ENCODE assay signal across 6 cellular contexts in the genomic region with DNA sequence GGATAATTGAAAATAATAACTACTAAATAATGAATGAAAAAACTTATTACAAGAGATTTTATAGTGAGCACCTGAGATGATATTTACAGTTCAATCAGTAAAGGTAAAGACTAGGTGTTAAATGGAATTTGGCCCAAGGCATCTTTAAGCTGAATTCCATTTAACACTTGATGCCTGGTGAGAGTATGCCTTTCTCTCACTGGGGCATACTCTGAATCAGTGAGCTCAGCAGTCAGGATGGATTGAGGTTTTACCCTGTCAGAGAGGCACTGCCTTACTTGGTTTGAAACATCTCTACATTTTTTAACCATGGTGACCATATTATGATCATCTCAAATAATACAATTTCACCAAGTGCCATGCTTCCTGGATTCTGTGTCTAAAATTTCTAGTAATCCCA.
"Had no signal": no experiment of that assay in that cellular context is flagged by ENCODE, and none has a peak within 500 bp of the region (broad histone marks: within the 10 kb centered on the region; RNA-seq: fewer than 3 reads in every experiment).

No MANE protein-coding gene starts in this region.

- ATAC-seq: K562 had no signal

- H3K4me3 ChIP-seq: K562 had no signal

- DNase-seq: GOT3, H7, HCEC 1CT, IMR-90, KG1 had no signal
